ENCODE assay signal across 18 cellular contexts in the genomic region with DNA sequence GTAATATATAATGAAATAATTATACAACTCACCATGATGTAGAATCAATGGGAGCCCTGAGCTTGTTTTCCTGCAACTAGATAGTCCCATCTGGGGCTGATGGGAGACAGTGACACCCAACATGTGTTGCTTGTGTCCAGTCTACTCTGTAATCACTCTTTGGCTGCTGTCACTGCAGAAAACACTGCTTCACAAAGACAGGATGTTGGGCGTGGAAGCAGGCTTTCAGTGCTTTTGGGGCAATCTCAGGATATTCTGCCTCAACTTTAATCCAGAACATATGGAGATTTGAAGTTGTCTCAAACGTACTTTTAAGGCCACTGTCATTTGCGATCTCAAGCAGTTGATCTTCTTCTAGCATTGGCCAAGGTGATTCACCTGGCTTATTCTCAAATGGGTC.
DNase-seq lines count a peak whose midpoint lies in the region; ATAC-seq and TF ChIP-seq lines count a peak whose summit lies in the region.
"Had no signal": no experiment of that assay in that cellular context is flagged by ENCODE, and none has a peak within 500 bp of the region (broad histone marks: within the 10 kb centered on the region; RNA-seq: fewer than 3 reads in every experiment).

No MANE protein-coding gene starts in this region.

- H3K9me3 Mint-ChIP-seq in activated naive CD4-positive, alpha-beta T cell treated with anti-CD3 and anti-CD28 coated beads, Interleukin-2, amount 50 U/mL, for 72 hours = no peaks in the 10 kb centered on the region
- no peaks in the 10 kb centered on the region for H3K9me3 Mint-ChIP-seq in activated T-helper 17 cell treated with anti-CD3 and anti-CD28 coated beads, Interleukin-2, amount 50 U/mL, for 72 hours
- peaks cover 4% of the 10 kb centered on the region for H3K9me3 Mint-ChIP-seq in neural progenitor cell
- H3K9me3 Mint-ChIP-seq: CD8-positive, alpha-beta T cell had no signal

- TF ChIP-seq CTCF in neural progenitor cell (IDR thresholded peaks at IDR 0.05) = no peak

- no peaks in the 10 kb centered on the region for H3F3A ChIP-seq in neural progenitor cell (ENCODE audit: low read depth)

- no peak for ATAC-seq in activated naive CD4-positive, alpha-beta T cell treated with anti-CD3 and anti-CD28 coated beads, Interleukin-2, amount 50 U/mL, for 72 hours
- ATAC-seq in T-helper 17 cell (no peak), HG02884 (IDR thresholded peaks at IDR 0.05; ENCODE audit: unreplicated experiment) (no peak)
- no peak for ATAC-seq in activated T-helper 17 cell treated with anti-CD3 and anti-CD28 coated beads, Interleukin-2, amount 50 U/mL, for 72 hours (replicated peaks)
- ATAC-seq: CD8-positive, alpha-beta T cell; GM23338; PC-3 had no signal

- peaks cover under 1 to 30% of the 10 kb centered on the region in 2 donors for H3K36me3 Mint-ChIP-seq in activated naive CD4-positive, alpha-beta T cell treated with anti-CD3 and anti-CD28 coated beads, Interleukin-2, amount 50 U/mL, for 72 hours
- H3K36me3 Mint-ChIP-seq in T-helper 17 cell (ENCODE audit: low read depth) = peaks cover 8% of the 10 kb centered on the region
- peaks cover 100% of the 10 kb centered on the region for H3K36me3 Mint-ChIP-seq in activated T-helper 17 cell treated with anti-CD3 and anti-CD28 coated beads, Interleukin-2, amount 50 U/mL, for 72 hours (ENCODE audit: low read depth)
- peaks cover 35% of the 10 kb centered on the region for H3K36me3 Mint-ChIP-seq in neural progenitor cell

- no peaks in the 10 kb centered on the region for H4K20me1 ChIP-seq in neural progenitor cell (ENCODE audit: low read depth)

- peak overlapping the region; percentile 33 to 65 for H3K27ac Mint-ChIP-seq in activated naive CD4-positive, alpha-beta T cell treated with anti-CD3 and anti-CD28 coated beads, Interleukin-2, amount 50 U/mL, for 72 hours
- H3K27ac Mint-ChIP-seq in T-helper 17 cell = no peak overlapping the region
- H3K27ac Mint-ChIP-seq in activated T-helper 17 cell treated with anti-CD3 and anti-CD28 coated beads, Interleukin-2, amount 50 U/mL, for 72 hours = peak overlapping the region; percentile 74
- peak overlapping the region; percentile 63 for H3K27ac Mint-ChIP-seq in neural progenitor cell
- H3K27ac Mint-ChIP-seq: B cell; CD8-positive, alpha-beta T cell; GM23338 had no signal

- no peak overlapping the region for H3K4me2 ChIP-seq in neural progenitor cell
- H3K4me2 ChIP-seq: GM23338 had no signal

- no peak overlapping the region for H3K27ac ChIP-seq in neural progenitor cell
- H3K27ac ChIP-seq: RWPE1, SJCRH30 had no signal

- no peak overlapping the region for H2AFZ ChIP-seq in neural progenitor cell (replicated peaks)
- H2AFZ ChIP-seq: GM23338 had no signal

- H3K4me1 ChIP-seq in neural progenitor cell = no peaks in the 10 kb centered on the region

- H3K9ac ChIP-seq in neural progenitor cell = no peak overlapping the region

- no peaks in the 10 kb centered on the region for H3K9me3 ChIP-seq in T-helper 17 cell (ENCODE audit: control insufficient read depth, low read length, poor library complexity, severe bottlenecking)
- no peaks in the 10 kb centered on the region for H3K9me3 ChIP-seq in neural progenitor cell (ENCODE audit: low read depth)
- H3K9me3 ChIP-seq: SJCRH30 had no signal

- no peaks in the 10 kb centered on the region for H3K36me3 ChIP-seq in neural progenitor cell

- H3K4me3 Mint-ChIP-seq in T-helper 17 cell (peak overlapping the region; percentile 33), neural progenitor cell (peak overlapping the region; percentile 15)
- no peak overlapping the region for H3K4me3 Mint-ChIP-seq in activated T-helper 17 cell treated with anti-CD3 and anti-CD28 coated beads, Interleukin-2, amount 50 U/mL, for 72 hours
- H3K4me3 Mint-ChIP-seq: B cell; CD8-positive, alpha-beta T cell; GM23338 had no signal

- no peaks in the 10 kb centered on the region for H3K27me3 Mint-ChIP-seq in T-helper 17 cell
- H3K27me3 Mint-ChIP-seq in activated T-helper 17 cell treated with anti-CD3 and anti-CD28 coated beads, Interleukin-2, amount 50 U/mL, for 72 hours = no peaks in the 10 kb centered on the region
- peaks cover 2% of the 10 kb centered on the region for H3K27me3 Mint-ChIP-seq in neural progenitor cell (ENCODE audit: insufficient read depth, low read depth)
- H3K27me3 Mint-ChIP-seq: B cell had no signal

- no peak for DNase-seq in activated naive CD4-positive, alpha-beta T cell treated with anti-CD3 and anti-CD28 coated beads, Interleukin-2, amount 50 U/mL, for 72 hours (ENCODE audit: low spot score in 2 of 2)
- DNase-seq in activated naive CD4-positive, alpha-beta T cell (lab: John Stamatoyannopoulos, UW) = no peak
- no peak for DNase-seq in T-helper 17 cell
- DNase-seq in neural progenitor cell (ENCODE audit: low spot score) = no peak
- DNase-seq in SHP77 (lab: John Stamatoyannopoulos, UW) = no peak
- DNase-seq: KG1, NCI-H1417 treated with DMSO at 0.1 percent for 48 hours, NCI-H2029, NCI-H510A, NCI-H82, PC-3, SJCRH30 had no signal

- H3K79me2 ChIP-seq in neural progenitor cell (ENCODE audit: low read depth) = no peaks in the 10 kb centered on the region

- H3K4me1 Mint-ChIP-seq in T-helper 17 cell = peaks cover 14% of the 10 kb centered on the region
- peaks cover 14% of the 10 kb centered on the region for H3K4me1 Mint-ChIP-seq in activated T-helper 17 cell treated with anti-CD3 and anti-CD28 coated beads, Interleukin-2, amount 50 U/mL, for 72 hours
- H3K4me1 Mint-ChIP-seq in neural progenitor cell = no peaks in the 10 kb centered on the region

- H3K27me3 ChIP-seq in neural progenitor cell = no peaks in the 10 kb centered on the region
- H3K27me3 ChIP-seq: SJCRH30 had no signal

- no peak overlapping the region for H3K4me3 ChIP-seq in neural progenitor cell
- H3K4me3 ChIP-seq: GM23338, SJCRH30 had no signal
